In the genomic region with DNA sequence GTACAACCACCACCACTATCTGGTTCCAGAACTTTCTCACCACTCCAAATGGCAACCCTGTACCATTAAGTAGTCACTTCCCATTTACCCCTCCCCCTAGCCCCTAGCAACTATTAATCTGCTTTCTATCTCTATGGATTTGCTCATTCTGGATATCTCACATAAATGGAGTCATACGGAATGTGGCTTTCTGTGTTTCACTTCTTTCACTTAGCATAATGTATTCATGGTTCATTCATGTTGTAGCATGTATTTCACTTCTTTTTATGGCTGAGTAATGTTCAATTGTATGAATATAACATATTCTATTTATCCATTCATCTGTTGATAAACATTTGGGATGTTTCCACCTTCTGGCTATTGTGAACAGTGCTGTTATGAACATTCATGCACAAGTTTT, we compare ENCODE assay signal across 19 cellular contexts.
DNase-seq lines count a peak whose midpoint lies in the region; ATAC-seq and TF ChIP-seq lines count a peak whose summit lies in the region.
"Had no signal": no experiment of that assay in that cellular context is flagged by ENCODE, and none has a peak within 500 bp of the region (broad histone marks: within the 10 kb centered on the region; RNA-seq: fewer than 3 reads in every experiment).

No MANE protein-coding gene starts in this region.

- H3K9me3 Mint-ChIP-seq in nephron = no peaks in the 10 kb centered on the region
- H3K9me3 Mint-ChIP-seq: CD8-positive, alpha-beta T cell; GM23338 had no signal

- 87% methylated on average over 1 of the region's 1 CpG for WGBS in mammary epithelial cell (ENCODE audit: low coverage, missing lambda C conversion rate)
- WGBS in right lobe of liver (ENCODE audit: insufficient coverage, low coverage, low lambda C conversion rate, missing lambda C conversion rate) = 92% methylated on average over 1 of the region's 1 CpG
- 84 to 100% methylated on average over 1 of the region's 1 CpG for WGBS in aorta, 2 donors

- CTCF ChIA-PET in mammary epithelial cell (lab: Charles Lee; ENCODE audit: low non-redundant PET) = no interaction called here

- no peaks in the 10 kb centered on the region for H3K27me3 Mint-ChIP-seq in nephron (ENCODE audit: low read depth)
- H3K27me3 Mint-ChIP-seq: B cell had no signal

- H3K4me3 ChIP-seq in mammary epithelial cell (replicated peaks in 1 of 3; ENCODE audit: insufficient read depth in 1 of 3, low read depth in 2 of 3, low read length in 3 of 3) (no peak overlapping the region), breast epithelium (no peak overlapping the region), epithelial cell of esophagus (ENCODE audit: low read length) (no peak overlapping the region), right lobe of liver (no peak overlapping the region), aorta (ENCODE audit: low read length in 2 of 2) (no peak overlapping the region)
- H3K4me3 ChIP-seq: BLaER1 treated with 17β-estradiol and CSF1 and Interleukin-3, amounts not matched to agents 10 nM and 100 nM; GM12878; GM23338 had no signal

- H3K4me1 ChIP-seq in mammary epithelial cell (ENCODE audit: insufficient read depth, low read length) (peaks cover 30% of the 10 kb centered on the region), breast epithelium (no peaks in the 10 kb centered on the region), right lobe of liver (no peaks in the 10 kb centered on the region), aorta (ENCODE audit: control insufficient read depth in 1 of 2, insufficient read depth in 2 of 2, low read length in 2 of 2) (no peaks in the 10 kb centered on the region)

- H3K4me2 ChIP-seq in mammary epithelial cell (ENCODE audit: insufficient read depth, low read depth, low read length) = no peak overlapping the region
- H3K4me2 ChIP-seq: BLaER1 treated with 17β-estradiol and CSF1 and Interleukin-3, amounts not matched to agents 10 nM and 100 nM; GM23338 had no signal

- H4K20me1 ChIP-seq in mammary epithelial cell (ENCODE audit: insufficient read depth, low read length) = no peaks in the 10 kb centered on the region

- H3K27ac Mint-ChIP-seq in nephron = peak overlapping the region in 2 of 3 experiments; percentile 34 to 57
- H3K27ac Mint-ChIP-seq: B cell; CD8-positive, alpha-beta T cell; GM23338 had no signal

- H3K27me3 ChIP-seq in mammary epithelial cell (ENCODE audit: insufficient read depth, low read length) (no peaks in the 10 kb centered on the region), breast epithelium (peaks cover 0 to 55% of the 10 kb centered on the region in 2 donors), right lobe of liver (no peaks in the 10 kb centered on the region), aorta (ENCODE audit: control insufficient read depth in 1 of 2, insufficient read depth in 2 of 2, low read length in 1 of 2) (no peaks in the 10 kb centered on the region)

- dilution Hi-C loops in mammary epithelial cell (cut with HindIII; ENCODE audit: low sequenced_read_pairs) = no loop called here

- no peak overlapping the region for H2AFZ ChIP-seq in mammary epithelial cell (ENCODE audit: low read depth, low read length)
- H2AFZ ChIP-seq: GM23338 had no signal

- peaks cover 18% of the 10 kb centered on the region for H3K4me1 Mint-ChIP-seq in nephron

- no TSS peak for BruUV-seq in mammary epithelial cell (replicated peaks; lab: Mats Ljungman, UMichigan)

- H3K79me2 ChIP-seq in mammary epithelial cell (ENCODE audit: insufficient read depth, low read length) = peaks cover 10% of the 10 kb centered on the region

- in situ Hi-C loops in mammary epithelial cell (cut with MboI; ENCODE audit: low sequenced_read_pairs in 2 of 2) = no loop called here

- intact Hi-C loops in mammary epithelial cell (cut with micrococcal nuclease) = loop anchor here (5.0 kb wide), 1 partner anchor 51 kb away; no protein-coding TSS in a partner anchor
- intact Hi-C loops in breast epithelium (cut with DNase I; ENCODE audit: low total_unique reads) = no loop called here
- intact Hi-C loops in right lobe of liver (cut with DNase I) = no loop called here
- intact Hi-C loops in aorta (cut with DNase I) = no loop called here

- ATAC-seq in right lobe of liver (no peak), aorta (ENCODE audit: low FRiP score) (no peak)
- ATAC-seq: CD8-positive, alpha-beta T cell; GM12878; GM23338 had no signal

- DNase-seq in mammary epithelial cell (no peak), breast epithelium (ENCODE audit: low spot score in 2 of 2) (no peak), epithelial cell of esophagus (ENCODE audit: low read depth) (peak; percentile 59), right lobe of liver (no peak), aorta (no peak)
- no peak for DNase-seq in activated T-cell treated with anti-CD3 and anti-CD28 coated beads, Interleukin-2, amount 50 U/mL, for 48 hours
- DNase-seq: 8988T; Calu3; CD8-positive, alpha-beta T cell; DMS 273 treated with DMSO at 0.1 percent for 48 hours; DMS53; DND-41; EL; HCEC 1CT had no signal

- TF ChIP-seq POLR2A in breast epithelium (IDR thresholded peaks at IDR 0.05) = no peak
- no peak for TF ChIP-seq POLR2A in right lobe of liver (IDR thresholded peaks at IDR 0.05)

- H3K4me3 Mint-ChIP-seq in nephron = no peak overlapping the region
- H3K4me3 Mint-ChIP-seq: B cell; CD8-positive, alpha-beta T cell; GM23338 had no signal

- no peaks in the 10 kb centered on the region for H3K36me3 ChIP-seq in mammary epithelial cell (ENCODE audit: insufficient read depth, low read length)
- H3K36me3 ChIP-seq in breast epithelium = no peaks in the 10 kb centered on the region
- H3K36me3 ChIP-seq in right lobe of liver = no peaks in the 10 kb centered on the region
- H3K36me3 ChIP-seq in aorta (ENCODE audit: control insufficient read depth in 1 of 2, insufficient read depth in 2 of 2, low read length in 1 of 2) = no peaks in the 10 kb centered on the region
- H3K36me3 ChIP-seq: BLaER1 treated with 17β-estradiol and CSF1 and Interleukin-3, amounts not matched to agents 10 nM and 100 nM had no signal

- H3K36me3 Mint-ChIP-seq in nephron (ENCODE audit: low read depth) = no peaks in the 10 kb centered on the region

- H3K9ac ChIP-seq in mammary epithelial cell (ENCODE audit: insufficient read depth, low read length) = no peak overlapping the region
- H3K9ac ChIP-seq: BLaER1 treated with 17β-estradiol and CSF1 and Interleukin-3, amounts not matched to agents 10 nM and 100 nM had no signal

- H3K9me3 ChIP-seq in mammary epithelial cell (replicated peaks; ENCODE audit: insufficient read depth, low read length) (no peaks in the 10 kb centered on the region), breast epithelium (no peaks in the 10 kb centered on the region), right lobe of liver (no peaks in the 10 kb centered on the region), aorta (ENCODE audit: control insufficient read depth, low read length) (no peaks in the 10 kb centered on the region)
- H3K9me3 ChIP-seq: BLaER1 treated with 17β-estradiol and CSF1 and Interleukin-3, amounts not matched to agents 10 nM and 100 nM had no signal

- H3K27ac ChIP-seq in mammary epithelial cell (ENCODE audit: insufficient read depth, low read depth, low read length) (peak overlapping the region; percentile 3), breast epithelium (no peak overlapping the region), right lobe of liver (no peak overlapping the region), aorta (ENCODE audit: low read depth in 1 of 2, low read length in 2 of 2) (no peak overlapping the region)
- H3K27ac ChIP-seq: BLaER1 treated with 17β-estradiol and CSF1 and Interleukin-3, amounts not matched to agents 10 nM and 100 nM had no signal

- no peak for TF ChIP-seq CTCF in mammary epithelial cell (conservative IDR thresholded peaks at IDR 0.05 in 1 of 2, IDR thresholded peaks at IDR 0.05 in 1 of 2; ENCODE audit: extremely low read depth in 1 of 2, insufficient read depth in 1 of 2, low read depth in 1 of 2, low read length in 2 of 2)
- TF ChIP-seq CTCF in breast epithelium (IDR thresholded peaks at IDR 0.05) = no peak
- TF ChIP-seq CTCF in epithelial cell of esophagus (IDR thresholded peaks at IDR 0.05; ENCODE audit: insufficient read depth, low read depth, low read length, missing control alignments) = no peak
- TF ChIP-seq CTCF in nephron (IDR thresholded peaks at IDR 0.05; ENCODE audit: unreplicated experiment in 3 of 3) = no peak
- no peak for TF ChIP-seq CTCF in right lobe of liver (IDR thresholded peaks at IDR 0.05)
